ENCODE assay signal across 11 cellular contexts in the genomic region with DNA sequence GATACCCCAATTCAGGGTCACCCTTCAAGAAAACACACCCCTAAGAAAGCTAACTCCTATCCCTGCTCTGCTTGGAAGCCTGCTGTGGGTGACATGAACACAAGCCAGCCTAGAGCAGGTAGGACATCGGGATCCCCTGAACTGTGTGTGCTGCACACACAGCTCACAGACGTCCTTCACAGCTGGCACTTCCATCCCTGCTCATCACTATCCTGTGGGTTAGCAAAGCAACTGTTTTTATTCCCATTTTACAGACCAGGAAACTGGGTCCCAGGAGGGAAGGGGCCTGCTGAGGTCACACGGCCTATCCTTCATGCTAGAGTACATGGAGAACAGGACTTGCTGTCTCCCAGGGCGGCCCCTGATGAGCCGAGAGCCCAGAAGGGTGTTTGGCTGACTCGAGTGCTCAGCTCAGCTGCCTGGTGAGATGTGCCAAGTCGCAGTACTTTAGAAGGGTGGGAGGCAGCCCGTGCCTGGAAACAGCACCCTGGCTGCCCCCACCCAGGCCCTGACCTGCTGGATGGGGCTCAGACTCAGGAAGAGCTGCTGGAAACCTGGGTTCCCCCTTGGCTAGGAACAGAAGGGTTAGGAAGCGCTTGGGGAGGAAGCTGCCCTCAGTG. TPM values are rescaled to one million over a fixed set of nuclear protein-coding genes. Genes with fewer than 3 reads are reported as not detected.
DNase-seq lines count a peak whose midpoint lies in the region; ATAC-seq and TF ChIP-seq lines count a peak whose summit lies in the region.
"Had no signal": no experiment of that assay in that cellular context is flagged by ENCODE, and none has a peak within 500 bp of the region (broad histone marks: within the 10 kb centered on the region; RNA-seq: fewer than 3 reads in every experiment).

No MANE protein-coding gene starts in this region.

- H3K4me3 ChIP-seq in heart right ventricle = no peak overlapping the region
- no peak overlapping the region for H3K4me3 ChIP-seq in skin epidermis
- H3K4me3 ChIP-seq in foreskin fibroblast (ENCODE audit: low read depth in 1 of 2, low read length in 2 of 2) = no peak overlapping the region

- CTCF ChIA-PET in activated CD8-positive, alpha-beta T cell treated with anti-CD3 and anti-CD28 coated beads, Interleukin-2, amount 10 ng/mL, durations not matched to agents 7 days and 5 days (lab: Charles Lee) = interaction anchor here (1.2 to 21.7 kb wide), 10 partner anchors 3 to 211 kb away, joined by 3 to 461 read pairs (median 17); partner anchors contain the start of gene BTG2

- peaks cover 72% of the 10 kb centered on the region for H3K4me1 Mint-ChIP-seq in activated CD8-positive, alpha-beta T cell treated with anti-CD3 and anti-CD28 coated beads, Interleukin-2, amount 10 ng/mL, durations not matched to agents 7 days and 5 days (ENCODE audit: low read depth)

- no peaks in the 10 kb centered on the region for H3K36me3 Mint-ChIP-seq in activated CD8-positive, alpha-beta T cell treated with anti-CD3 and anti-CD28 coated beads, Interleukin-2, amount 10 ng/mL, durations not matched to agents 7 days and 5 days (ENCODE audit: low read depth)

- H3K4me1 ChIP-seq in heart right ventricle = peaks cover 28 to 94% (median 78%) of the 10 kb centered on the region in 9 donors

- H3K27ac ChIP-seq in heart right ventricle (peak overlapping the region; percentile 85 to 94 (median 92)), skin epidermis (peak overlapping the region in 14 of 21 experiments; percentile 19 to 83 (median 71))

- TF ChIP-seq CTCF in GM13977 (IDR thresholded peaks at IDR 0.05; ENCODE audit: extremely low read depth, insufficient read depth, missing control alignments) (no peak), heart right ventricle (IDR thresholded peaks at IDR 0.05) (no peak), foreskin fibroblast (IDR thresholded peaks at IDR 0.05; ENCODE audit: low read depth, low read length) (no peak)

- POLR2A ChIA-PET in activated CD8-positive, alpha-beta T cell treated with anti-CD3 and anti-CD28 coated beads, Interleukin-2, amount 10 ng/mL, durations not matched to agents 7 days and 5 days (lab: Charles Lee) = interaction anchor here (0.5 to 11.6 kb wide), 6 partner anchors 11 to 582 kb away, joined by 3 to 243 read pairs (median 8); partner anchors contain the start of gene BTG2

- peak; percentile 1 for DNase-seq in GM13977 (ENCODE audit: low spot score)
- no peak for DNase-seq in activated CD8-positive, alpha-beta T cell treated with anti-CD3 and anti-CD28 coated beads, Interleukin-2, amount 10 ng/mL, durations not matched to agents 7 days and 5 days
- DNase-seq in heart right ventricle = peak in 1 of 2 donors; percentile 43
- DNase-seq in activated CD4-positive, CD25-positive, alpha-beta regulatory T cell treated with anti-CD3 and anti-CD28 coated beads, Interleukin-2, amount 50 U/mL, for 72 hours = no peak
- DNase-seq in foreskin fibroblast = no peak
- DNase-seq: NCI-H748 treated with DMSO at 0.1 percent for 48 hours had no signal

- H3K9me3 Mint-ChIP-seq in activated CD8-positive, alpha-beta T cell treated with anti-CD3 and anti-CD28 coated beads, Interleukin-2, amount 10 ng/mL, durations not matched to agents 7 days and 5 days (ENCODE audit: insufficient read depth) = no peaks in the 10 kb centered on the region

- no peaks in the 10 kb centered on the region for H3K36me3 ChIP-seq in heart right ventricle

- H3K27me3 Mint-ChIP-seq in activated CD8-positive, alpha-beta T cell treated with anti-CD3 and anti-CD28 coated beads, Interleukin-2, amount 10 ng/mL, durations not matched to agents 7 days and 5 days (ENCODE audit: low read depth) = no peaks in the 10 kb centered on the region

- no peaks in the 10 kb centered on the region for H3K9me3 ChIP-seq in heart right ventricle

- peak; percentile 8 for ATAC-seq in activated CD8-positive, alpha-beta T cell treated with anti-CD3 and anti-CD28 coated beads, Interleukin-2, amount 10 ng/mL, durations not matched to agents 7 days and 5 days
- ATAC-seq in heart right ventricle (peak in 2 of 8 donors; percentile 0 to 33), GM18867 (IDR thresholded peaks at IDR 0.05; ENCODE audit: unreplicated experiment) (no peak), HG03108 (IDR thresholded peaks at IDR 0.05; ENCODE audit: unreplicated experiment) (no peak)
- ATAC-seq: HepG2 had no signal

- no peaks in the 10 kb centered on the region for H3K27me3 ChIP-seq in heart right ventricle

- H3K4me3 Mint-ChIP-seq in activated CD8-positive, alpha-beta T cell treated with anti-CD3 and anti-CD28 coated beads, Interleukin-2, amount 10 ng/mL, durations not matched to agents 7 days and 5 days = peak overlapping the region; percentile 43

- peak overlapping the region; percentile 78 for H3K27ac Mint-ChIP-seq in activated CD8-positive, alpha-beta T cell treated with anti-CD3 and anti-CD28 coated beads, Interleukin-2, amount 10 ng/mL, durations not matched to agents 7 days and 5 days

- intact Hi-C loops in heart right ventricle (cut with DNase I) = loop anchor here in 1 of 10 donors (10.0 kb wide), 2 partner anchors 168 to 418 kb away; no protein-coding TSS in a partner anchor

- in situ Hi-C loops in GM13977 (cut with MboI; ENCODE audit: low pct_unique_long_range_greater_than_20kb, low sequenced_read_pairs, unreplicated experiment) = loop anchor here (10.0 kb wide), 1 partner anchor 208 kb away; no protein-coding TSS in a partner anchor

- 49 to 51% methylated on average over 9 of the region's 9 CpGs for WGBS in heart right ventricle, 2 donors

RNA-seq across cellular contexts. Expression of gene BTG2, which starts 28.3 kb away (rescaled TPM):
- total RNA-seq in activated CD8-positive, alpha-beta T cell treated with anti-CD3 and anti-CD28 coated beads, Interleukin-2, amount 10 ng/mL, durations not matched to agents 7 days and 5 days = 10 to 100 TPM; 58.6 to 58.9 TPM
- total RNA-seq in heart right ventricle = 100 to 1,000 TPM in 3 of 10 donors, 10 to 100 TPM in 7; 26.4 to 349 (median 58.9) TPM
- 10 to 100 TPM; 28.3 to 49.6 TPM for polyA plus RNA-seq in heart right ventricle

RNA-seq across cellular contexts. Expression of gene CHIT1, which starts 47.6 kb away (rescaled TPM):
- total RNA-seq in activated CD8-positive, alpha-beta T cell treated with anti-CD3 and anti-CD28 coated beads, Interleukin-2, amount 10 ng/mL, durations not matched to agents 7 days and 5 days = under 1 TPM; 0.39 to 0.50 TPM
- total RNA-seq in heart right ventricle = 1 to 10 TPM in 1 of 10 donors, under 1 TPM in 5, not detected in 4; 0.05 to 1.3 (median 0.28) TPM
- polyA plus RNA-seq in heart right ventricle = not detected
- total RNA-seq: Daoy, HepG2 had no signal
- polyA plus RNA-seq: HepG2 had no signal
